Comparison of ENCODE assay signal across 15 cellular contexts in the genomic region with DNA sequence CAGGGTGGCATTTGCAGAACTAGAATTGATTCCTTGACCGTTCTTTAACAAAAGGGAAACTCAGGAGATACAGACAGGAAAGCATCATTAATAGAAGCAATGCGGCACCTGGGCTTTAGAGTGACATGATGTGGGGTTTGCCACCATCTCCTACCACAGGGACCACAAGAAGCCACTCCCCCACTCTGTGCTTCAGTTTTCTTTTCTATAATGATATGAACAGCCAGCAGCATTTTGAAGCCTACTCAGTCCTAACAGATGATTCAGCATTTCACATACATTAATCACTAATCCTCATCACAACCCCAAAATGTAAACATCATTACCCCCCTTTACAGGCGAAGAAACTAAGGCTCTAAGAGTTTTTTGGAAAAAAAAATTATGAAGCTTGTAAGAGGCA. TPM values are rescaled to one million over a fixed set of nuclear protein-coding genes. Genes with fewer than 3 reads are reported as not detected.
"Had no signal": no experiment of that assay in that cellular context is flagged by ENCODE, and none has a peak within 500 bp of the region (broad histone marks: within the 10 kb centered on the region; RNA-seq: fewer than 3 reads in every experiment).

No MANE protein-coding gene starts in this region.

- H3K27me3 ChIP-seq: dorsolateral prefrontal cortex, tibial artery had no signal

- H3K4me3 ChIP-seq: dorsolateral prefrontal cortex, tibial artery had no signal

- ATAC-seq: activated naive CD4-positive, alpha-beta T cell treated with anti-CD3 and anti-CD28 coated beads, Interleukin-2, amount 50 U/mL, for 72 hours; left ventricle myocardium superior; natural killer cell treated with Interleukin-12 subunit alpha and Interleukin-12 subunit beta and Interleukin-15 and Interleukin-18, amount 100 ng/mL, for 72 hours; stimulated activated naive B cell treated with anti-CD40 and anti-IgM and Interleukin-4, amounts not matched to agents 10 μg/mL and 1 μg/mL and 100 μg/mL, for 72 hours had no signal

- H3K4me1 Mint-ChIP-seq: stimulated activated naive B cell treated with anti-CD40 and anti-IgM and Interleukin-4, amounts not matched to agents 10 μg/mL and 1 μg/mL and 100 μg/mL, for 72 hours had no signal

- H3K36me3 Mint-ChIP-seq: activated CD4-positive, alpha-beta memory T cell treated with anti-CD3 and anti-CD28 coated beads for 36 hours; activated naive CD4-positive, alpha-beta T cell treated with anti-CD3 and anti-CD28 coated beads, Interleukin-2, amount 50 U/mL, for 72 hours; natural killer cell treated with Interleukin-12 subunit alpha and Interleukin-12 subunit beta and Interleukin-15 and Interleukin-18, amount 100 ng/mL, for 72 hours; stimulated activated naive B cell treated with anti-CD40 and anti-IgM and Interleukin-4, amounts not matched to agents 10 μg/mL and 1 μg/mL and 100 μg/mL, for 72 hours had no signal

- FAIRE-seq: urothelium cell line had no signal

- H3K4me3 Mint-ChIP-seq: activated CD4-positive, alpha-beta memory T cell treated with anti-CD3 and anti-CD28 coated beads for 36 hours; activated T-cell treated with anti-CD3 and anti-CD28 coated beads, Interleukin-2, amount 50 U/mL, for 24 hours; natural killer cell treated with Interleukin-12 subunit alpha and Interleukin-12 subunit beta and Interleukin-15 and Interleukin-18, amount 100 ng/mL, for 72 hours; stimulated activated naive B cell treated with anti-CD40 and anti-IgM and Interleukin-4, amounts not matched to agents 10 μg/mL and 1 μg/mL and 100 μg/mL, for 72 hours had no signal

- H3K27ac Mint-ChIP-seq: activated CD4-positive, alpha-beta memory T cell treated with anti-CD3 and anti-CD28 coated beads for 36 hours; activated naive CD4-positive, alpha-beta T cell treated with anti-CD3 and anti-CD28 coated beads, Interleukin-2, amount 50 U/mL, for 72 hours; activated T-cell treated with anti-CD3 and anti-CD28 coated beads, Interleukin-2, amount 50 U/mL, for 24 hours; natural killer cell treated with Interleukin-12 subunit alpha and Interleukin-12 subunit beta and Interleukin-15 and Interleukin-18, amount 100 ng/mL, for 72 hours; stimulated activated naive B cell treated with anti-CD40 and anti-IgM and Interleukin-4, amounts not matched to agents 10 μg/mL and 1 μg/mL and 100 μg/mL, for 72 hours had no signal

- DNase-seq: activated CD4-positive, alpha-beta memory T cell treated with anti-CD3 and anti-CD28 coated beads for 36 hours; activated T-cell treated with anti-CD3 and anti-CD28 coated beads, Interleukin-2, amount 50 U/mL, for 24 hours; dorsolateral prefrontal cortex; hypothalamus; kidney glomerular epithelial cell; left ventricle myocardium superior; mesenchymal stem cell; retina; stimulated activated CD4-positive, alpha-beta T cell treated with anti-CD3 and anti-CD28 coated beads, Interleukin-2, amount 100 ng/mL, for 48 hours; stimulated activated naive B cell treated with anti-CD40 and anti-IgM and Interleukin-4, amounts not matched to agents 10 μg/mL and 1 μg/mL and 100 μg/mL, for 72 hours; tibial artery; WERI-Rb-1 had no signal

- H3K9me3 Mint-ChIP-seq: activated CD4-positive, alpha-beta memory T cell treated with anti-CD3 and anti-CD28 coated beads for 36 hours; activated naive CD4-positive, alpha-beta T cell treated with anti-CD3 and anti-CD28 coated beads, Interleukin-2, amount 50 U/mL, for 72 hours; activated T-cell treated with anti-CD3 and anti-CD28 coated beads, Interleukin-2, amount 50 U/mL, for 24 hours; natural killer cell treated with Interleukin-12 subunit alpha and Interleukin-12 subunit beta and Interleukin-15 and Interleukin-18, amount 100 ng/mL, for 72 hours; stimulated activated naive B cell treated with anti-CD40 and anti-IgM and Interleukin-4, amounts not matched to agents 10 μg/mL and 1 μg/mL and 100 μg/mL, for 72 hours had no signal

RNA-seq across cellular contexts. Expression of gene CCDC149, which starts 22.9 kb away (rescaled TPM):
- total RNA-seq: activated CD4-positive, alpha-beta memory T cell treated with anti-CD3 and anti-CD28 coated beads for 36 hours; natural killer cell treated with Interleukin-12 subunit alpha and Interleukin-12 subunit beta and Interleukin-15 and Interleukin-18, amount 100 ng/mL, for 72 hours had no signal
